ENCODE assay signal across 13 cellular contexts in the genomic region with DNA sequence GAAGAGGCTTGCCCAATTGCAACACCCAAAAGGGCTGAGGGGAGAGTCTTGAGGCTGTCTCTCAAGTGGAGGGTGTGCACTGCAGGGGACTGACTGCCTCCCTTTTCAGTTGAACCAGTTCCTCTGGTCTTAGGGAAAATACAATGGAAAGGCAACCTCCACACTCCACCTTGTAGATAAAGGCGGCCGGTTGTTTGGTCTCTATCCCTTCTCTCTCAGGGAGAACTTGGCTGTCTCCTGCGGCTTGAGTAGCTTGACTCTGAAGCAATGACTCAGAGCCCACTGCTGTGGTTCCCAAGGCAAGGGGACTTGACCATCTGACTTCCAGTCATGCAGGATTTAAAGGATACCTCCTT.
DNase-seq lines count a peak whose midpoint lies in the region; ATAC-seq, FAIRE-seq and TF ChIP-seq lines count a peak whose summit lies in the region.
"Had no signal": no experiment of that assay in that cellular context is flagged by ENCODE, and none has a peak within 500 bp of the region (broad histone marks: within the 10 kb centered on the region; RNA-seq: fewer than 3 reads in every experiment).

No MANE protein-coding gene starts in this region.

- H3K79me2 ChIP-seq in GM12878 (ENCODE audit: control insufficient read depth, insufficient read depth, low read length): no peaks in the 10 kb centered on the region

- POLR2A ChIA-PET in GM12878 (lab: Charles Lee): interaction anchor here (1.0 to 1.5 kb wide), 5 partner anchors 10 to 65 kb away, joined by 3 to 5 read pairs (median 3); no protein-coding TSS in a partner anchor

- ATAC-seq in GM12878 (no peak), left lung (peak; percentile 60), GM19035 (IDR thresholded peaks at IDR 0.05; ENCODE audit: unreplicated experiment) (no peak)
- no peak for ATAC-seq in activated T-helper 17 cell treated with anti-CD3 and anti-CD28 coated beads, Interleukin-2, amount 50 U/mL, for 72 hours (replicated peaks)

- DNase-seq in GM12878 (ENCODE audit: low read depth, low spot score) (no peak), left lung (peak in 1 of 2 donors; percentile 52), small intestine (peak; percentile 42), NCI-H226 (no peak)
- DNase-seq: activated CD4-positive, CD25-positive, alpha-beta regulatory T cell treated with anti-CD3 and anti-CD28 coated beads, Interleukin-2, amount 50 U/mL, for 72 hours; MV-4-11; retina; stimulated activated naive CD4-positive, alpha-beta T cell had no signal

- intact Hi-C loops in GM12878 (cut with micrococcal nuclease; ENCODE audit: unreplicated experiment): loop anchor here (5.0 kb wide), 1 partner anchor 65 kb away; no protein-coding TSS in a partner anchor
- intact Hi-C loops in left lung (cut with DNase I): no loop called here

- no peaks in the 10 kb centered on the region for H3K36me3 Mint-ChIP-seq in activated T-helper 17 cell treated with anti-CD3 and anti-CD28 coated beads, Interleukin-2, amount 50 U/mL, for 72 hours (ENCODE audit: low read depth)
- H3K36me3 Mint-ChIP-seq: activated naive CD8-positive, alpha-beta T cell; CD14-positive monocyte had no signal

- H3K27ac ChIP-seq in GM12878 (ENCODE audit: control insufficient read depth, insufficient read depth): no peak overlapping the region
- H3K27ac ChIP-seq in left lung: peak overlapping the region in 1 of 2 donors; percentile 23
- H3K27ac ChIP-seq in small intestine (ENCODE audit: low read depth in 1 of 2, low read length in 1 of 2): peak overlapping the region in 1 of 2 donors; percentile 17

- no peaks in the 10 kb centered on the region for H3K9me3 Mint-ChIP-seq in activated T-helper 17 cell treated with anti-CD3 and anti-CD28 coated beads, Interleukin-2, amount 50 U/mL, for 72 hours

- TF ChIP-seq POLR2A in GM12878 (IDR thresholded peaks at IDR 0.05; ENCODE audit: low read depth, low read length): no peak

- H3K27ac Mint-ChIP-seq in activated T-helper 17 cell treated with anti-CD3 and anti-CD28 coated beads, Interleukin-2, amount 50 U/mL, for 72 hours: no peak overlapping the region
- H3K27ac Mint-ChIP-seq: activated naive CD8-positive, alpha-beta T cell; CD14-positive monocyte had no signal

- no TSS peak for BruUV-seq in GM12878 (replicated peaks; lab: Mats Ljungman, UMichigan)

- H3K9me3 ChIP-seq in GM12878 (replicated peaks; ENCODE audit: control insufficient read depth, insufficient read depth, low read length) (no peaks in the 10 kb centered on the region), left lung (no peaks in the 10 kb centered on the region), small intestine (ENCODE audit: control insufficient read depth, low read depth) (no peaks in the 10 kb centered on the region)

- peaks cover 13% of the 10 kb centered on the region for H3K4me1 Mint-ChIP-seq in activated T-helper 17 cell treated with anti-CD3 and anti-CD28 coated beads, Interleukin-2, amount 50 U/mL, for 72 hours

- no peak overlapping the region for H2AFZ ChIP-seq in GM12878 (ENCODE audit: control insufficient read depth, low read depth, low read length)

- H4K20me1 ChIP-seq in GM12878 (ENCODE audit: control insufficient read depth, insufficient read depth): no peaks in the 10 kb centered on the region

- peaks cover 9% of the 10 kb centered on the region for H3K27me3 Mint-ChIP-seq in activated T-helper 17 cell treated with anti-CD3 and anti-CD28 coated beads, Interleukin-2, amount 50 U/mL, for 72 hours

- peaks cover 3 to 10% of the 10 kb centered on the region in 2 experiments; a peak in 2 of 4 replicates for H3K27me3 ChIP-seq in GM12878 (replicated peaks in 1 of 2; ENCODE audit: control insufficient read depth in 2 of 2, insufficient read depth in 2 of 2, low read length in 1 of 2)
- H3K27me3 ChIP-seq in left lung: peaks cover 0 to 43% of the 10 kb centered on the region in 2 donors
- peaks cover 0 to 2% of the 10 kb centered on the region in 2 donors for H3K27me3 ChIP-seq in small intestine (ENCODE audit: control insufficient read depth in 2 of 2, insufficient read depth in 2 of 2, low read length in 2 of 2)

- no peak for TF ChIP-seq CTCF in GM12878 (IDR thresholded peaks at IDR 0.05 in 2 of 3, conservative IDR thresholded peaks at IDR 0.05 in 1 of 3; ENCODE audit: control insufficient read depth in 2 of 3, extremely low read depth in 1 of 3, insufficient read depth in 1 of 3, low read depth in 3 of 3, low read length in 3 of 3)
- no peak for TF ChIP-seq CTCF in left lung (IDR thresholded peaks at IDR 0.05)

- no peak overlapping the region for H3K4me3 Mint-ChIP-seq in activated T-helper 17 cell treated with anti-CD3 and anti-CD28 coated beads, Interleukin-2, amount 50 U/mL, for 72 hours
- H3K4me3 Mint-ChIP-seq: activated naive CD8-positive, alpha-beta T cell had no signal

- CTCF ChIA-PET in GM12878 (lab: Yijun Ruan, JAX): interaction anchor here (1.0 to 1.9 kb wide), 4 partner anchors 16 to 49 kb away, joined by 3 to 5 read pairs (median 4); no protein-coding TSS in a partner anchor

- H3K4me1 ChIP-seq in GM12878 (ENCODE audit: control insufficient read depth, insufficient read depth, low read length) (peaks cover 9% of the 10 kb centered on the region), left lung (peaks cover 4 to 10% of the 10 kb centered on the region in 2 donors), small intestine (ENCODE audit: control insufficient read depth in 2 of 2, insufficient read depth in 1 of 2, low read depth in 1 of 2, low read length in 1 of 2) (peaks cover 2% of the 10 kb centered on the region in 2 donors)

- TF ChIP-seq EP300 in Ishikawa (IDR thresholded peaks at IDR 0.05; ENCODE audit: borderline replicate concordance) (no peak), GM12878 (IDR thresholded peaks at IDR 0.05; ENCODE audit: borderline replicate concordance in 1 of 2, control insufficient read depth in 1 of 2, low read depth in 2 of 2, low read length in 2 of 2) (no peak)

- H3K4me2 ChIP-seq in GM12878 (ENCODE audit: control insufficient read depth, insufficient read depth): no peak overlapping the region

- in situ Hi-C loops in GM12878 (cut with MboI): no loop called here

- 74% methylated on average over 3 of the region's 3 CpGs for WGBS in GM12878 (ENCODE audit: insufficient coverage, insufficient replicate concordance, low lambda C conversion rate, missing lambda C conversion rate)
- WGBS in small intestine, 3 donors: 19 to 69% (median 40%) methylated on average over 3 of the region's 3 CpGs

- H3K4me3 ChIP-seq in GM12878 (no peak overlapping the region), left lung (no peak overlapping the region), small intestine (ENCODE audit: low read depth in 1 of 2, low read length in 2 of 2) (peak overlapping the region in 1 of 2 donors; percentile 4)

- SMC1A ChIA-PET in GM12878 (lab: Charles Lee; ENCODE audit: uncharacterized antibody, unreplicated experiment): interaction anchor here (1.0 to 1.9 kb wide), 4 partner anchors 9 to 63 kb away, joined by 3 to 8 read pairs (median 5); no protein-coding TSS in a partner anchor

- H3K9ac ChIP-seq in GM12878 (ENCODE audit: control insufficient read depth, insufficient read depth, low read length): no peak overlapping the region

- RAD21 ChIA-PET in GM12878 (lab: Charles Lee; ENCODE audit: unreplicated experiment): interaction anchor here (1.0 to 6.0 kb wide), 4 partner anchors 10 to 31 kb away, joined by 3 to 21 read pairs (median 7); no protein-coding TSS in a partner anchor

- no peak for TF ChIP-seq RAD21 in Ishikawa (IDR thresholded peaks at IDR 0.05; ENCODE audit: low read depth)
- TF ChIP-seq RAD21 in GM12878 (IDR thresholded peaks at IDR 0.05; ENCODE audit: insufficient read depth, low read depth, low read length): no peak

- no peaks in the 10 kb centered on the region for H3K36me3 ChIP-seq in GM12878 (ENCODE audit: control insufficient read depth in 2 of 2, insufficient read depth in 2 of 2, low read length in 1 of 2)
- no peaks in the 10 kb centered on the region for H3K36me3 ChIP-seq in left lung
- H3K36me3 ChIP-seq in small intestine (ENCODE audit: control insufficient read depth in 2 of 2, insufficient read depth in 2 of 2, low read length in 2 of 2): no peaks in the 10 kb centered on the region

- FAIRE-seq in GM12878 (lab: Jason Lieb, UNC) (no peak), small intestine (lab: Jason Lieb, UNC) (no peak)

TF ChIP-seq in Ishikawa, 13 proteins besides CTCF, POLR2A, EP300 and RAD21:
- no peak for TF ChIP-seq YY1 (IDR thresholded peaks at IDR 0.05; ENCODE audit: low read depth)
- TF ChIP-seq, protein P1, sequence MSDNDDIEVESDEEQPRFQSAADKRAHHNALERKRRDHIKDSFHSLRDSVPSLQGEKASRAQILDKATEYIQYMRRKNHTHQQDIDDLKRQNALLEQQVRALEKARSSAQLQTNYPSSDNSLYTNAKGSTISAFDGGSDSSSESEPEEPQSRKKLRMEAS (IDR thresholded peaks at IDR 0.05): no peak
- TF ChIP-seq CEBPB (IDR thresholded peaks at IDR 0.05): 0 out of 2 replicates have a peak, but pooled peaks have one; percentile 33

TF ChIP-seq in GM12878, 131 proteins besides CTCF, POLR2A, EP300 and RAD21:
- TF ChIP-seq, protein P2, sequence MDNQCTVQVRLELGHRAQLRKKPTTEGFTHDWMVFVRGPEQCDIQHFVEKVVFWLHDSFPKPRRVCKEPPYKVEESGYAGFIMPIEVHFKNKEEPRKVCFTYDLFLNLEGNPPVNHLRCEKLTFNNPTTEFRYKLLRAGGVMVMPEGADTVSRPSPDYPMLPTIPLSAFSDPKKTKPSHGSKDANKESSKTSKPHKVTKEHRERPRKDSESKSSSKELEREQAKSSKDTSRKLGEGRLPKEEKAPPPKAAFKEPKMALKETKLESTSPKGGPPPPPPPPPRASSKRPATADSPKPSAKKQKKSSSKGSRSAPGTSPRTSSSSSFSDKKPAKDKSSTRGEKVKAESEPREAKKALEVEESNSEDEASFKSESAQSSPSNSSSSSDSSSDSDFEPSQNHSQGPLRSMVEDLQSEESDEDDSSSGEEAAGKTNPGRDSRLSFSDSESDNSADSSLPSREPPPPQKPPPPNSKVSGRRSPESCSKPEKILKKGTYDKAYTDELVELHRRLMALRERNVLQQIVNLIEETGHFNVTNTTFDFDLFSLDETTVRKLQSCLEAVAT (IDR thresholded peaks at IDR 0.05): 0 out of 2 replicates have a peak, but pooled peaks have one; percentile 48
- no peak for TF ChIP-seq JUNB (IDR thresholded peaks at IDR 0.05)
- no peak for TF ChIP-seq ETV6 (conservative IDR thresholded peaks at IDR 0.05 in 1 of 2, IDR thresholded peaks at IDR 0.05 in 1 of 2; ENCODE audit: borderline replicate concordance in 1 of 2, low read depth in 1 of 2)
